ENCODE assay signal across 13 cellular contexts in the genomic region with DNA sequence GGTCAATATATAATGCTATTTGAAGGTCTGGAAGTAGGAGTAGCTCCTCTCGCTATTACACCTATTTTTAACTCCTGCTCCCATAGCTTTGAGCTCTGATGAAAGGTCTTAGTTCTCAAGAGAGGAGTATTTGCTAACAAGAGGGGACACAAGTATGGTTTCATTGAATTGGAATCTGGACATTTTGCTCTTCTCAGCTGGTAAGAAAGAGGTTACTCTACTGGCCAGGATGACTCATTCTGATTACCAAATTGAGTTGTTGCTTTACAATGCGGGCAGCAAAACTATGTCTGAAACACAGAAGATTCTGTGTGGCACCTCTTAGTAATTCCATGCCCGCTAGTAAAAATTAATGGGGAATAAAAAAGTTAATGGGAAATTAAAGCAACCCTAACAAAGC.
DNase-seq lines count a peak whose midpoint lies in the region; ATAC-seq lines count a peak whose summit lies in the region.
"Had no signal": no experiment of that assay in that cellular context is flagged by ENCODE, and none has a peak within 500 bp of the region (broad histone marks: within the 10 kb centered on the region; RNA-seq: fewer than 3 reads in every experiment).

No MANE protein-coding gene starts in this region.

- H3K27ac ChIP-seq in caudate nucleus (ENCODE audit: low read depth, low read length) = no peak overlapping the region
- H3K27ac ChIP-seq: pancreas had no signal

- ATAC-seq in sciatic nerve (peak; percentile 46), HG02759 (IDR thresholded peaks at IDR 0.05; ENCODE audit: unreplicated experiment) (no peak), GM18861 (IDR thresholded peaks at IDR 0.05; ENCODE audit: unreplicated experiment) (no peak)
- ATAC-seq: activated naive CD4-positive, alpha-beta T cell treated with anti-CD3 and anti-CD28 coated beads, Interleukin-2, amount 50 U/mL, for 72 hours had no signal

- DNase-seq in EL (peak; percentile 93), RKO (ENCODE audit: low spot score) (peak; percentile 49), fibroblast of gingiva (ENCODE audit: low read depth) (peak; percentile 93), sciatic nerve (ENCODE audit: low spot score) (no peak), T-helper 1 cell (no peak), caudate nucleus (lab: John Stamatoyannopoulos, UW) (no peak)
- DNase-seq: heart right ventricle, NCI-H2227 treated with DMSO at 0.1 percent for 48 hours, pancreas, WERI-Rb-1 had no signal

- intact Hi-C loops in sciatic nerve (cut with DNase I) = no loop called here

Comparison
In these comparisons a context has a peak if more than half of its experiments do, and no peak if none do; other contexts are left out.
1. DNase-seq: peak in EL (single experiment), RKO (single experiment) and fibroblast of gingiva (single experiment); none in sciatic nerve (single experiment), T-helper 1 cell (0 of 5) and caudate nucleus (0 of 61).